ENCODE assay signal across 16 cellular contexts in genomic region chr18:30712383-30712782, GRCh38.
DNase-seq lines count a peak whose midpoint lies in the region; ATAC-seq, FAIRE-seq and TF ChIP-seq lines count a peak whose summit lies in the region.
"Had no signal": no experiment of that assay in that cellular context is flagged by ENCODE, and none has a peak within 500 bp of the region (broad histone marks: within the 10 kb centered on the region; RNA-seq: fewer than 3 reads in every experiment).

No MANE protein-coding gene starts in this region.

- ATAC-seq in GM19397 (IDR thresholded peaks at IDR 0.05; ENCODE audit: unreplicated experiment) (peak; percentile 82), HG02981 (IDR thresholded peaks at IDR 0.05; ENCODE audit: unreplicated experiment) (peak; percentile 79)
- ATAC-seq: activated naive CD4-positive, alpha-beta T cell treated with anti-CD3 and anti-CD28 coated beads, Interleukin-2, amount 50 U/mL, for 72 hours; gastroesophageal sphincter; Right ventricle myocardium inferior had no signal

- peak; percentile 5 for DNase-seq in GM12891 (ENCODE audit: insufficient read length, low spot score)
- DNase-seq in NOMO-1 (lab: John Stamatoyannopoulos, UW; ENCODE audit: unreplicated experiment in 2 of 2), result peak; percentile 14 to 72
- DNase-seq in NCI-H446 treated with DMSO at 0.1 percent for 48 hours (lab: John Stamatoyannopoulos, UW), result no peak
- DNase-seq in head of caudate nucleus, result no peak
- no peak for DNase-seq in NCI-H1105 treated with DMSO at 0.1 percent for 48 hours (lab: John Stamatoyannopoulos, UW)
- DNase-seq in EL, result no peak
- DNase-seq: MG63, stomach had no signal

- intact Hi-C loops in head of caudate nucleus (cut with DNase I), result no loop called here

- peak; percentile 33 for FAIRE-seq in GM12891 (lab: Jason Lieb, UNC)
- FAIRE-seq: bronchial epithelial cell, endometrium, keratinocyte had no signal

- no peak for TF ChIP-seq POLR2A in GM12891 (IDR thresholded peaks at IDR 0.05; ENCODE audit: low read depth, low read length)

TF ChIP-seq in GM12891, 5 proteins besides CTCF, POLR2A, EP300 and RAD21:
- TF ChIP-seq POU2F2 (IDR thresholded peaks at IDR 0.05; ENCODE audit: low read depth, low read length), result no peak
- TF ChIP-seq SPI1 (IDR thresholded peaks at IDR 0.05; ENCODE audit: low read depth, low read length), result peak; percentile 99

Comparison
In these comparisons a context has a peak if more than half of its experiments do, and no peak if none do; other contexts are left out.
1. DNase-seq: peak in GM12891 (single experiment) and NOMO-1 (2 of 2); none in NCI-H446 treated with DMSO at 0.1 percent for 48 hours (single experiment), head of caudate nucleus (0 of 42), NCI-H1105 treated with DMSO at 0.1 percent for 48 hours (single experiment) and EL (single experiment).